14 cellular contexts compared by ENCODE assay signal in genomic region chr6:161035182-161035980, GRCh38. TPM values are rescaled to one million over a fixed set of nuclear protein-coding genes. Genes with fewer than 3 reads are reported as not detected.
DNase-seq lines count a peak whose midpoint lies in the region; ATAC-seq and TF ChIP-seq lines count a peak whose summit lies in the region.
"Had no signal": no experiment of that assay in that cellular context is flagged by ENCODE, and none has a peak within 500 bp of the region (broad histone marks: within the 10 kb centered on the region; RNA-seq: fewer than 3 reads in every experiment).

No MANE protein-coding gene starts in this region.

- no peak overlapping the region for H2AK5ac ChIP-seq in neuronal stem cell (ENCODE audit: low read depth, low read length)

- H2BK120ac ChIP-seq in neuronal stem cell (ENCODE audit: low read depth, low read length), result no peak overlapping the region

- no peak overlapping the region for H3K18ac ChIP-seq in neuronal stem cell (ENCODE audit: low read length)

- H3K27me3 ChIP-seq in iPS-20b (ENCODE audit: insufficient read depth, low read length), result no peaks in the 10 kb centered on the region
- H3K27me3 ChIP-seq in neuronal stem cell (ENCODE audit: control insufficient read depth in 3 of 3, insufficient read depth in 3 of 3, low read depth in 1 of 3, low read length in 3 of 3), result no peaks in the 10 kb centered on the region
- H3K27me3 ChIP-seq: pancreas had no signal

- H2BK12ac ChIP-seq in neuronal stem cell (ENCODE audit: low read length), result no peak overlapping the region

- no peak overlapping the region for H3K23ac ChIP-seq in neuronal stem cell (ENCODE audit: low read depth, low read length, poor library complexity)

- DNase-seq in NB4 (ENCODE audit: low read depth) (peak; percentile 26), A172 (ENCODE audit: low spot score) (no peak), neuronal stem cell (ENCODE audit: low spot score) (no peak)
- DNase-seq: activated CD8-positive, alpha-beta memory T cell treated with anti-CD3 and anti-CD28 coated beads for 24 hours; DMS79; kidney; NCI-H2081 treated with DMSO at 0.1 percent for 48 hours; pancreas had no signal

- no peak overlapping the region for H2BK15ac ChIP-seq in neuronal stem cell (ENCODE audit: low read length)

- peak overlapping the region; percentile 36; the same call in 1 of the 2 replicates for H3K9ac ChIP-seq in iPS-20b (ENCODE audit: low read depth, low read length)
- no peak overlapping the region for H3K9ac ChIP-seq in neuronal stem cell (ENCODE audit: low read depth, low read length, poor library complexity)

- H3K4me1 ChIP-seq in iPS-20b (ENCODE audit: insufficient read depth, low read length), result peaks cover 20% of the 10 kb centered on the region; the same call in 1 of the 2 replicates
- no peaks in the 10 kb centered on the region for H3K4me1 ChIP-seq in neuronal stem cell (ENCODE audit: control insufficient read depth in 2 of 2, insufficient read depth in 1 of 2, low read depth in 1 of 2, low read length in 2 of 2)

- TF ChIP-seq POLR2A in NB4 (IDR thresholded peaks at IDR 0.05; ENCODE audit: extremely low read depth, insufficient read length), result no peak

- H4K8ac ChIP-seq in neuronal stem cell (ENCODE audit: low read depth, low read length), result no peak overlapping the region

- no peak overlapping the region for H3K14ac ChIP-seq in neuronal stem cell (ENCODE audit: low read length)

- peaks cover 34% of the 10 kb centered on the region for H3K36me3 ChIP-seq in iPS-20b (ENCODE audit: insufficient read depth, low read depth, low read length)
- peaks cover 1 to 64% of the 10 kb centered on the region in 2 donors for H3K36me3 ChIP-seq in neuronal stem cell (replicated peaks in 1 of 2; ENCODE audit: control insufficient read depth in 2 of 2, insufficient read depth in 2 of 2, low read length in 2 of 2)
- H3K36me3 ChIP-seq: pancreas had no signal

- H3K9me3 ChIP-seq in iPS-20b (ENCODE audit: insufficient read depth, low read depth, low read length), result no peaks in the 10 kb centered on the region
- H3K9me3 ChIP-seq in neuronal stem cell (replicated peaks in 1 of 2; ENCODE audit: control insufficient read depth in 2 of 2, insufficient read depth in 1 of 2, low read depth in 1 of 2, low read length in 2 of 2), result no peaks in the 10 kb centered on the region
- H3K9me3 ChIP-seq: pancreas had no signal

- peak overlapping the region; percentile 26 for H3K27ac ChIP-seq in iPS-20b (ENCODE audit: low read length)
- H3K27ac ChIP-seq in neuronal stem cell (replicated peaks; ENCODE audit: low read length), result no peak overlapping the region
- H3K27ac ChIP-seq: pancreas had no signal

- TF ChIP-seq CTCF in NB4 (IDR thresholded peaks at IDR 0.05; ENCODE audit: low read depth, low read length), result no peak

- no peak overlapping the region for H3K4me3 ChIP-seq in NB4 (ENCODE audit: low read depth, low read length)
- no peak overlapping the region; the same call in 1 of the 2 replicates for H3K4me3 ChIP-seq in iPS-20b (ENCODE audit: low read length)
- H3K4me3 ChIP-seq in neuronal stem cell (ENCODE audit: low read length in 2 of 2), result no peak overlapping the region
- H3K4me3 ChIP-seq: pancreas had no signal

- H2AFZ ChIP-seq in neuronal stem cell (ENCODE audit: low read length), result no peak overlapping the region

- no peak overlapping the region for H4K91ac ChIP-seq in neuronal stem cell (ENCODE audit: low read depth, low read length, poor library complexity)

- no peak overlapping the region for H3K4ac ChIP-seq in neuronal stem cell (ENCODE audit: low read length)

- H2BK5ac ChIP-seq in neuronal stem cell (ENCODE audit: low read length), result no peak overlapping the region

- ATAC-seq in GM18868 (IDR thresholded peaks at IDR 0.05; ENCODE audit: unreplicated experiment) (peak; percentile 52), HG02610 (IDR thresholded peaks at IDR 0.05; ENCODE audit: unreplicated experiment) (peak; percentile 44), GM21576 (IDR thresholded peaks at IDR 0.05; ENCODE audit: unreplicated experiment) (no peak)
- no peak for ATAC-seq in activated CD4-positive, CD25-positive, alpha-beta regulatory T cell treated with anti-CD3 and anti-CD28 coated beads, Interleukin-2, amount 50 U/mL, for 24 hours
- ATAC-seq: esophagus mucosa, pancreas had no signal

- H3K4me2 ChIP-seq in neuronal stem cell (ENCODE audit: insufficient read depth, low read length, poor library complexity, severe bottlenecking), result no peak overlapping the region

- WGBS in neuronal stem cell (ENCODE audit: extremely low coverage in 2 of 2, insufficient read length in 2 of 2, insufficient replicate concordance in 1 of 2), 2 donors, result no CpG with 5 or more reads among the region's 3 CpGs

- no peaks in the 10 kb centered on the region for H3K79me1 ChIP-seq in neuronal stem cell (ENCODE audit: low read depth, low read length)

RNA-seq across cellular contexts. Expression of gene MAP3K4, which starts 43.8 kb away (rescaled TPM):
- 17.8 and 19.5 TPM in 2 replicates for total RNA-seq in A172 (2014; rRNA removed; shearing (Covaris generic))
- polyA plus RNA-seq in neuronal stem cell (2013, experiment 1 of 2), result 21.8 TPM
- polyA plus RNA-seq in neuronal stem cell (2013, experiment 2 of 2), result 27.4 TPM

Comparison
In these comparisons a context has a peak if more than half of its experiments do, and no peak if none do; other contexts are left out.
1. ATAC-seq: peak in GM18868 (single experiment) and HG02610 (single experiment); none in activated CD4-positive, CD25-positive, alpha-beta regulatory T cell treated with anti-CD3 and anti-CD28 coated beads, Interleukin-2, amount 50 U/mL, for 24 hours (0 of 2) and GM21576 (single experiment).